1 cellular context compared by ENCODE assay signal in the genomic region with DNA sequence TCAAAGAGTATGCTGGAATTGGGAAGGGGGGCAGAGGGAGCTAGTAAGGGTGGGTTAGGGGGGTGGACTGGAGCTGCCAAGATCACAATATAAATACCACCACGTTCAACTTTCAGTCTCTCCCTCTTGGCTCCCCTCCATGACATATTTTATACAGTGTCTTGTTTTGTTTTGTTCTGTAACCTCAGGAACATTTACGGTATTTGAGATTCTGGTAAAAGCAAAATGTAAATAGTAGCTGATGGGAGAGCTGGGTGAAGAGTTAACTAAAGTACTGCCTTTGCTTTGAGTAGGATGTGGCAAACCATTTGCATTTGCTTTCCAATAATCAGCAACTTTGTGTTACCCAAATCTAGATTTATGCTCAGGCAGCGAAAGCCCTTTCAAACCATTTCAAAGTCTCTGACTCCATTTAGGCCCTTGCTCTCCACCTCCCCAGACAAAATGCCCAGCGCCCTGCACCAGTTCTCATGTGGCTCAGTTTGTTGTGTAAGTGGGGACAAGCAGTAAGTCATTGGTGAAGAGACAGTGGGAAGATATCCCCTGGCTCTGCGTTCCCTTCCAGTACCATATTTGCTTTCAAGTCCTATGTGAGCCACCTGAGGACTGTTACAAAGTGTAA.
TF ChIP-seq lines count a peak whose summit lies in the region.

No MANE protein-coding gene starts in this region.

TF ChIP-seq in GM23338, 12 proteins besides CTCF, POLR2A, EP300 and RAD21 (continued from another document):
- TF ChIP-seq, protein P1, sequence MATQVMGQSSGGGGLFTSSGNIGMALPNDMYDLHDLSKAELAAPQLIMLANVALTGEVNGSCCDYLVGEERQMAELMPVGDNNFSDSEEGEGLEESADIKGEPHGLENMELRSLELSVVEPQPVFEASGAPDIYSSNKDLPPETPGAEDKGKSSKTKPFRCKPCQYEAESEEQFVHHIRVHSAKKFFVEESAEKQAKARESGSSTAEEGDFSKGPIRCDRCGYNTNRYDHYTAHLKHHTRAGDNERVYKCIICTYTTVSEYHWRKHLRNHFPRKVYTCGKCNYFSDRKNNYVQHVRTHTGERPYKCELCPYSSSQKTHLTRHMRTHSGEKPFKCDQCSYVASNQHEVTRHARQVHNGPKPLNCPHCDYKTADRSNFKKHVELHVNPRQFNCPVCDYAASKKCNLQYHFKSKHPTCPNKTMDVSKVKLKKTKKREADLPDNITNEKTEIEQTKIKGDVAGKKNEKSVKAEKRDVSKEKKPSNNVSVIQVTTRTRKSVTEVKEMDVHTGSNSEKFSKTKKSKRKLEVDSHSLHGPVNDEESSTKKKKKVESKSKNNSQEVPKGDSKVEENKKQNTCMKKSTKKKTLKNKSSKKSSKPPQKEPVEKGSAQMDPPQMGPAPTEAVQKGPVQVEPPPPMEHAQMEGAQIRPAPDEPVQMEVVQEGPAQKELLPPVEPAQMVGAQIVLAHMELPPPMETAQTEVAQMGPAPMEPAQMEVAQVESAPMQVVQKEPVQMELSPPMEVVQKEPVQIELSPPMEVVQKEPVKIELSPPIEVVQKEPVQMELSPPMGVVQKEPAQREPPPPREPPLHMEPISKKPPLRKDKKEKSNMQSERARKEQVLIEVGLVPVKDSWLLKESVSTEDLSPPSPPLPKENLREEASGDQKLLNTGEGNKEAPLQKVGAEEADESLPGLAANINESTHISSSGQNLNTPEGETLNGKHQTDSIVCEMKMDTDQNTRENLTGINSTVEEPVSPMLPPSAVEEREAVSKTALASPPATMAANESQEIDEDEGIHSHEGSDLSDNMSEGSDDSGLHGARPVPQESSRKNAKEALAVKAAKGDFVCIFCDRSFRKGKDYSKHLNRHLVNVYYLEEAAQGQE (IDR thresholded peaks at IDR 0.05; ENCODE audit: unreplicated experiment), result no peak
- TF ChIP-seq ZNF114 (CRISPR knock-in tag; IDR thresholded peaks at IDR 0.05) (no peak), EZH2 (IDR thresholded peaks at IDR 0.05; ENCODE audit: low read depth, unreplicated experiment) (no peak), JUNB (IDR thresholded peaks at IDR 0.05; ENCODE audit: unreplicated experiment) (no peak), ETS1 (IDR thresholded peaks at IDR 0.05) (no peak)
